In genomic region chr5:97151370-97151769, GRCh38 we compare ENCODE assay signal across 28 cellular contexts. TPM values are rescaled to one million over a fixed set of nuclear protein-coding genes. Genes with fewer than 3 reads are reported as not detected.
DNase-seq lines count a peak whose midpoint lies in the region; ATAC-seq and TF ChIP-seq lines count a peak whose summit lies in the region.
"Had no signal": no experiment of that assay in that cellular context is flagged by ENCODE, and none has a peak within 500 bp of the region (broad histone marks: within the 10 kb centered on the region; RNA-seq: fewer than 3 reads in every experiment).

No MANE protein-coding gene starts in this region.

- H2BK120ac ChIP-seq in neuronal stem cell (ENCODE audit: low read depth, low read length) = no peak overlapping the region

- H2AFZ ChIP-seq in neuronal stem cell (ENCODE audit: low read length) = no peak overlapping the region

- peak overlapping the region; percentile 29 for H3K27ac Mint-ChIP-seq in neural crest cell (ENCODE audit: unreplicated experiment)
- H3K27ac Mint-ChIP-seq in stimulated activated naive B cell treated with anti-CD40 and anti-IgM and Interleukin-4, amounts not matched to agents 10 μg/mL and 1 μg/mL and 100 μg/mL, for 72 hours = no peak overlapping the region
- H3K27ac Mint-ChIP-seq: CD14-positive monocyte; CD4-positive, alpha-beta memory T cell had no signal

- H3K4me3 Mint-ChIP-seq in neural crest cell = no peak overlapping the region
- peak overlapping the region in 1 of 2 donors; percentile 27 for H3K4me3 Mint-ChIP-seq in stimulated activated naive B cell treated with anti-CD40 and anti-IgM and Interleukin-4, amounts not matched to agents 10 μg/mL and 1 μg/mL and 100 μg/mL, for 72 hours
- H3K4me3 Mint-ChIP-seq: CD14-positive monocyte; CD4-positive, alpha-beta memory T cell; CD4-positive, CD25-positive, alpha-beta regulatory T cell; CD8-positive, alpha-beta memory T cell had no signal

- ATAC-seq in stimulated activated naive B cell treated with anti-CD40 and anti-IgM and Interleukin-4, amounts not matched to agents 10 μg/mL and 1 μg/mL and 100 μg/mL, for 72 hours (replicated peaks) = peak; percentile 78 to 79

- H3K9me3 Mint-ChIP-seq in neural crest cell = peaks cover 12% of the 10 kb centered on the region
- peaks cover under 1 to 4% of the 10 kb centered on the region in 2 donors for H3K9me3 Mint-ChIP-seq in stimulated activated naive B cell treated with anti-CD40 and anti-IgM and Interleukin-4, amounts not matched to agents 10 μg/mL and 1 μg/mL and 100 μg/mL, for 72 hours

- no peak overlapping the region for H3K9ac ChIP-seq in neuronal stem cell (ENCODE audit: low read depth, low read length, poor library complexity)
- H3K9ac ChIP-seq: BLaER1 had no signal

- no peak overlapping the region for H2BK15ac ChIP-seq in neuronal stem cell (ENCODE audit: low read length)

- DNase-seq in astrocyte of the hippocampus (ENCODE audit: low read depth, low spot score) = peak; percentile 24
- DNase-seq in neural crest cell (ENCODE audit: low read depth, low spot score) = no peak
- no peak for DNase-seq in neuronal stem cell (ENCODE audit: low spot score)
- DNase-seq in stimulated activated naive B cell treated with anti-CD40 and anti-IgM and Interleukin-4, amounts not matched to agents 10 μg/mL and 1 μg/mL and 100 μg/mL, for 72 hours = no peak
- DNase-seq in HCEC 1CT = no peak
- no peak for DNase-seq in inferior parietal cortex (ENCODE audit: extremely low spot score)
- no peak for DNase-seq in NCI-H226
- no peak for DNase-seq in NCI-H146 treated with DMSO at 0.1 percent for 48 hours (lab: John Stamatoyannopoulos, UW; ENCODE audit: unreplicated experiment)
- DNase-seq: 8988T; ACHN; BE2C; C1 segment of cervical spinal cord; CD4-positive, alpha-beta memory T cell; CD4-positive, CD25-positive, alpha-beta regulatory T cell; CD8-positive, alpha-beta memory T cell; COR-L47; DMS 273 treated with DMSO at 0.1 percent for 48 hours; DMS153; DMS53; DMS79; DND-41; EL; GDM1 had no signal

- no peak overlapping the region for H2AK5ac ChIP-seq in neuronal stem cell (ENCODE audit: low read depth, low read length)

- peaks cover 18% of the 10 kb centered on the region for H3K4me1 Mint-ChIP-seq in neural crest cell
- H3K4me1 Mint-ChIP-seq in stimulated activated naive B cell treated with anti-CD40 and anti-IgM and Interleukin-4, amounts not matched to agents 10 μg/mL and 1 μg/mL and 100 μg/mL, for 72 hours = peaks cover 8 to 16% of the 10 kb centered on the region in 2 donors
- H3K4me1 Mint-ChIP-seq: CD14-positive monocyte; CD4-positive, alpha-beta memory T cell; CD4-positive, CD25-positive, alpha-beta regulatory T cell; CD8-positive, alpha-beta memory T cell had no signal

- no peak overlapping the region for H4K8ac ChIP-seq in neuronal stem cell (ENCODE audit: low read depth, low read length)

- H3K23ac ChIP-seq in neuronal stem cell (ENCODE audit: low read depth, low read length, poor library complexity) = no peak overlapping the region

- H3K4me2 ChIP-seq in neuronal stem cell (ENCODE audit: insufficient read depth, low read length, poor library complexity, severe bottlenecking) = peak overlapping the region; percentile 14
- H3K4me2 ChIP-seq: BLaER1 had no signal

- H4K91ac ChIP-seq in neuronal stem cell (ENCODE audit: low read depth, low read length, poor library complexity) = no peak overlapping the region

- no CpG with 5 or more reads among the region's 3 CpGs for WGBS in neuronal stem cell (ENCODE audit: extremely low coverage in 2 of 2, insufficient read length in 2 of 2, insufficient replicate concordance in 1 of 2), 2 donors

- H3K4me3 ChIP-seq in neuronal stem cell (ENCODE audit: low read length in 2 of 2) = no peak overlapping the region
- H3K4me3 ChIP-seq: BLaER1 had no signal

- H3K14ac ChIP-seq in neuronal stem cell (ENCODE audit: low read length) = no peak overlapping the region

- no peak overlapping the region for H3K4ac ChIP-seq in neuronal stem cell (ENCODE audit: low read length)

- H3K36me3 ChIP-seq in neuronal stem cell (replicated peaks in 1 of 2; ENCODE audit: control insufficient read depth in 2 of 2, insufficient read depth in 2 of 2, low read length in 2 of 2) = no peaks in the 10 kb centered on the region
- H3K36me3 ChIP-seq: BE2C, BLaER1 had no signal

- no peak for TF ChIP-seq CTCF in neural crest cell (conservative IDR thresholded peaks at IDR 0.05)

- peaks cover 0 to 10% of the 10 kb centered on the region in 2 donors for H3K4me1 ChIP-seq in neuronal stem cell (ENCODE audit: control insufficient read depth in 2 of 2, insufficient read depth in 1 of 2, low read depth in 1 of 2, low read length in 2 of 2)
- H3K4me1 ChIP-seq: BE2C, BLaER1 had no signal

- no peak overlapping the region for H2BK12ac ChIP-seq in neuronal stem cell (ENCODE audit: low read length)

- H3K27me3 Mint-ChIP-seq in neural crest cell (ENCODE audit: low read depth) = no peaks in the 10 kb centered on the region
- no peaks in the 10 kb centered on the region for H3K27me3 Mint-ChIP-seq in stimulated activated naive B cell treated with anti-CD40 and anti-IgM and Interleukin-4, amounts not matched to agents 10 μg/mL and 1 μg/mL and 100 μg/mL, for 72 hours
- H3K27me3 Mint-ChIP-seq: CD4-positive, alpha-beta memory T cell had no signal

- no peak overlapping the region for H2BK5ac ChIP-seq in neuronal stem cell (ENCODE audit: low read length)

- no peaks in the 10 kb centered on the region for H3K9me3 ChIP-seq in neuronal stem cell (replicated peaks in 1 of 2; ENCODE audit: control insufficient read depth in 2 of 2, insufficient read depth in 1 of 2, low read depth in 1 of 2, low read length in 2 of 2)
- H3K9me3 ChIP-seq: BE2C, BLaER1 had no signal

- no peaks in the 10 kb centered on the region for H3K79me1 ChIP-seq in neuronal stem cell (ENCODE audit: low read depth, low read length)

- H3K36me3 Mint-ChIP-seq in neural crest cell (ENCODE audit: low read depth) = peaks cover 12% of the 10 kb centered on the region
- peaks cover 8 to 19% of the 10 kb centered on the region in 2 donors for H3K36me3 Mint-ChIP-seq in stimulated activated naive B cell treated with anti-CD40 and anti-IgM and Interleukin-4, amounts not matched to agents 10 μg/mL and 1 μg/mL and 100 μg/mL, for 72 hours
- H3K36me3 Mint-ChIP-seq: CD14-positive monocyte; CD4-positive, alpha-beta memory T cell; CD4-positive, CD25-positive, alpha-beta regulatory T cell had no signal

- no peak overlapping the region for H3K18ac ChIP-seq in neuronal stem cell (ENCODE audit: low read length)

- peak overlapping the region; percentile 69 for H3K27ac ChIP-seq in neuronal stem cell (replicated peaks; ENCODE audit: low read length)
- H3K27ac ChIP-seq: BLaER1 had no signal

- H3K27me3 ChIP-seq in neuronal stem cell (ENCODE audit: control insufficient read depth in 3 of 3, insufficient read depth in 3 of 3, low read depth in 1 of 3, low read length in 3 of 3) = no peaks in the 10 kb centered on the region
- H3K27me3 ChIP-seq: BE2C, BLaER1 had no signal

RNA-seq across cellular contexts. Expression of gene LIX1, which starts 9.0 kb away (rescaled TPM):
- 19.1 and 19.7 TPM in 2 replicates for total RNA-seq in neural crest cell
- polyA plus RNA-seq in neuronal stem cell (2013, experiment 1 of 2) = 131 TPM
- 135 TPM for polyA plus RNA-seq in neuronal stem cell (2013, experiment 2 of 2)
- total RNA-seq: A673; CD4-positive, alpha-beta memory T cell; CD4-positive, CD25-positive, alpha-beta regulatory T cell; CD8-positive, alpha-beta memory T cell; Daoy had no signal
- polyA plus RNA-seq: AG04450; CD14-positive monocyte; CD4-positive, alpha-beta memory T cell; CD4-positive, CD25-positive, alpha-beta regulatory T cell; CD8-positive, alpha-beta memory T cell had no signal

RNA-seq across cellular contexts. Expression of gene RIOK2, which starts 31.7 kb away (rescaled TPM):
- total RNA-seq in neural crest cell = 33.4 and 34.2 TPM in 2 replicates
- 16.0 TPM for polyA plus RNA-seq in neuronal stem cell (2013, experiment 1 of 2)
- 18.5 TPM for polyA plus RNA-seq in neuronal stem cell (2013, experiment 2 of 2)
